In genomic region chr15:59294961-59295741, GRCh38 we compare ENCODE assay signal across 9 cellular contexts.
A peak's percentile ranks its signal among the peaks of the same experiment; 100 is the strongest.
DNase-seq lines count a peak whose midpoint lies in the region; FAIRE-seq and TF ChIP-seq lines count a peak whose summit lies in the region.
"Had no signal": no experiment of that assay in that cellular context is flagged by ENCODE, and none has a peak within 500 bp of the region (broad histone marks: within the 10 kb centered on the region; RNA-seq: fewer than 3 reads in every experiment).

No MANE protein-coding gene starts in this region.

- H3K4me2 ChIP-seq in endothelial cell of umbilical vein (ENCODE audit: insufficient read depth, low read length) (peak overlapping the region; percentile 9), neural progenitor cell (no peak overlapping the region)

- H3K27me3 Mint-ChIP-seq in neural progenitor cell (ENCODE audit: insufficient read depth, low read depth): no peaks in the 10 kb centered on the region
- H3K27me3 Mint-ChIP-seq in mesothelial cell of epicardium (ENCODE audit: low read depth): no peaks in the 10 kb centered on the region
- H3K27me3 Mint-ChIP-seq: central memory CD8-positive, alpha-beta T cell had no signal

- no peak overlapping the region for H3K4me3 Mint-ChIP-seq in neural progenitor cell
- H3K4me3 Mint-ChIP-seq in mesothelial cell of epicardium: no peak overlapping the region
- H3K4me3 Mint-ChIP-seq: central memory CD8-positive, alpha-beta T cell had no signal

- H3K9ac ChIP-seq in endothelial cell of umbilical vein (replicated peaks; ENCODE audit: extremely low read depth, insufficient read depth, low read length): peak overlapping the region; percentile 44
- H3K9ac ChIP-seq in neural progenitor cell: no peak overlapping the region
- H3K9ac ChIP-seq in kidney (ENCODE audit: low read length in 2 of 2): no peak overlapping the region

- H3K36me3 Mint-ChIP-seq in neural progenitor cell: no peaks in the 10 kb centered on the region
- H3K36me3 Mint-ChIP-seq in mesothelial cell of epicardium: no peaks in the 10 kb centered on the region

- no peaks in the 10 kb centered on the region for H3K9me3 Mint-ChIP-seq in neural progenitor cell
- no peaks in the 10 kb centered on the region for H3K9me3 Mint-ChIP-seq in mesothelial cell of epicardium
- H3K9me3 Mint-ChIP-seq: central memory CD8-positive, alpha-beta T cell had no signal

- H3K36me3 ChIP-seq in endothelial cell of umbilical vein (ENCODE audit: control insufficient read depth in 2 of 2, extremely low read depth in 1 of 2, insufficient read depth in 2 of 2, low read length in 2 of 2) (no peaks in the 10 kb centered on the region), neural progenitor cell (no peaks in the 10 kb centered on the region), kidney (ENCODE audit: control insufficient read depth in 1 of 2, insufficient read depth in 2 of 2, low read length in 2 of 2) (no peaks in the 10 kb centered on the region)

- H3K79me2 ChIP-seq in endothelial cell of umbilical vein (ENCODE audit: control insufficient read depth, insufficient read depth, low read length) (peaks cover 50% of the 10 kb centered on the region), neural progenitor cell (ENCODE audit: low read depth) (no peaks in the 10 kb centered on the region)

- H3K4me1 ChIP-seq in endothelial cell of umbilical vein (ENCODE audit: control insufficient read depth, extremely low read depth, insufficient read depth, low read length) (peaks cover 50% of the 10 kb centered on the region), neural progenitor cell (peaks cover 41% of the 10 kb centered on the region), kidney (ENCODE audit: control insufficient read depth in 1 of 2, insufficient read depth in 1 of 2, low read depth in 1 of 2, low read length in 2 of 2) (peaks cover 16 to 25% of the 10 kb centered on the region in 2 donors)

- DNase-seq in AG08396 (ENCODE audit: low spot score): peak; percentile 64
- DNase-seq in NCI-H526 (lab: John Stamatoyannopoulos, UW): peak; percentile 45 to 68
- DNase-seq in endothelial cell of umbilical vein (ENCODE audit: low read depth, low spot score): peak; percentile 83
- DNase-seq in neural progenitor cell (ENCODE audit: low spot score): no peak
- DNase-seq in mesothelial cell of epicardium (ENCODE audit: low spot score in 2 of 2, unreplicated experiment in 2 of 2): no peak
- DNase-seq in kidney: no peak
- no peak for DNase-seq in erythroblast (lab: John Stamatoyannopoulos, UW)
- no peak for DNase-seq in SIG-M5 (lab: John Stamatoyannopoulos, UW)

- no peaks in the 10 kb centered on the region for H3K27me3 ChIP-seq in endothelial cell of umbilical vein (ENCODE audit: control insufficient read depth in 2 of 2, insufficient read depth in 2 of 2, low read length in 2 of 2)
- no peaks in the 10 kb centered on the region for H3K27me3 ChIP-seq in neural progenitor cell

- H2AFZ ChIP-seq in endothelial cell of umbilical vein (ENCODE audit: low read depth, low read length): no peak overlapping the region
- no peak overlapping the region for H2AFZ ChIP-seq in neural progenitor cell (replicated peaks)

- TF ChIP-seq POLR2A in endothelial cell of umbilical vein (IDR thresholded peaks at IDR 0.05; ENCODE audit: low read depth, low read length) (no peak), erythroblast (IDR thresholded peaks at IDR 0.05; ENCODE audit: low read length) (no peak)

- dilution Hi-C loops in endothelial cell of umbilical vein (cut with MboI; ENCODE audit: extremely low pct_ligation_motif_present, low sequenced_read_pairs): no loop called here

- H3K9me3 ChIP-seq in endothelial cell of umbilical vein (replicated peaks; ENCODE audit: control insufficient read depth, insufficient read depth, low read length) (no peaks in the 10 kb centered on the region), neural progenitor cell (ENCODE audit: low read depth) (no peaks in the 10 kb centered on the region), kidney (ENCODE audit: control insufficient read depth in 1 of 2, low read length in 2 of 2) (no peaks in the 10 kb centered on the region)

- TSS peak; percentile 70 for BruUV-seq in endothelial cell of umbilical vein (replicated peaks; lab: Mats Ljungman, UMichigan)

- H3K27ac ChIP-seq in endothelial cell of umbilical vein (ENCODE audit: insufficient read depth, low read depth, low read length): peak overlapping the region; percentile 89
- H3K27ac ChIP-seq in neural progenitor cell: no peak overlapping the region
- H3K27ac ChIP-seq in kidney (ENCODE audit: low read depth in 2 of 2, low read length in 2 of 2): peak overlapping the region in 1 of 2 donors; percentile 13

- H3K4me3 ChIP-seq in endothelial cell of umbilical vein (replicated peaks in 1 of 3; ENCODE audit: insufficient read depth in 1 of 3, low read depth in 1 of 3, low read length in 3 of 3) (no peak overlapping the region), neural progenitor cell (no peak overlapping the region), kidney (ENCODE audit: low read length in 2 of 2) (no peak overlapping the region)

- no peaks in the 10 kb centered on the region for H3K9me1 ChIP-seq in endothelial cell of umbilical vein (replicated peaks; ENCODE audit: control insufficient read depth, extremely low read depth, insufficient read depth, low read length)

- peak overlapping the region; percentile 83 for H3K27ac Mint-ChIP-seq in neural progenitor cell
- no peak overlapping the region for H3K27ac Mint-ChIP-seq in mesothelial cell of epicardium

- H3K4me1 Mint-ChIP-seq in neural progenitor cell (peaks cover 47% of the 10 kb centered on the region), mesothelial cell of epicardium (peaks cover 27% of the 10 kb centered on the region)

- H4K20me1 ChIP-seq in endothelial cell of umbilical vein (replicated peaks; ENCODE audit: control insufficient read depth, extremely low read depth, insufficient read depth, low read length) (no peaks in the 10 kb centered on the region), neural progenitor cell (ENCODE audit: low read depth) (peaks cover 10% of the 10 kb centered on the region)

- POLR2A ChIA-PET in endothelial cell of umbilical vein (lab: Charles Lee): interaction anchor here (0.6 to 1.0 kb wide), 2 partner anchors 14 to 78 kb away, joined by 3 to 5 read pairs; partner anchors contain the start of gene MYO1E

- FAIRE-seq in endothelial cell of umbilical vein (lab: Jason Lieb, UNC): peak; percentile 83
- no peak for FAIRE-seq in kidney (lab: Jason Lieb, UNC)

- peaks cover 22% of the 10 kb centered on the region for H3F3A ChIP-seq in neural progenitor cell (ENCODE audit: low read depth)

- TF ChIP-seq CTCF in endothelial cell of umbilical vein (IDR thresholded peaks at IDR 0.05; ENCODE audit: extremely low read depth in 1 of 2, insufficient read depth in 1 of 2, low read depth in 1 of 2, low read length in 2 of 2) (no peak), neural progenitor cell (IDR thresholded peaks at IDR 0.05) (no peak), mesothelial cell of epicardium (IDR thresholded peaks at IDR 0.05; ENCODE audit: unreplicated experiment) (no peak), kidney (IDR thresholded peaks at IDR 0.05; ENCODE audit: borderline replicate concordance, extremely low read depth, insufficient read depth) (no peak)

- CTCF ChIA-PET in endothelial cell of umbilical vein (lab: Charles Lee): interaction anchor here (0.7 to 3.1 kb wide), 6 partner anchors 11 to 120 kb away, joined by 3 to 21 read pairs (median 4); partner anchors contain the start of gene MYO1E

- intact Hi-C loops in endothelial cell of umbilical vein (cut with micrococcal nuclease): loop anchor here (1.0 to 5.0 kb wide), 3 partner anchors 48 to 120 kb away; partner anchors contain the start of gene MYO1E
- intact Hi-C loops in kidney (cut with DNase I): no loop called here

TF ChIP-seq in endothelial cell of umbilical vein, 7 proteins besides CTCF, POLR2A, EP300 and RAD21:
- no peak for TF ChIP-seq MAX (IDR thresholded peaks at IDR 0.05; ENCODE audit: insufficient read depth, insufficient read length)
- peak; percentile 81 for TF ChIP-seq GATA2 (IDR thresholded peaks at IDR 0.05; ENCODE audit: insufficient read depth, insufficient read length, low read depth, low read length)
- TF ChIP-seq FOS (IDR thresholded peaks at IDR 0.05; ENCODE audit: borderline replicate concordance, insufficient read depth, low read length): peak; percentile 66
- no peak for TF ChIP-seq EZH2 (IDR thresholded peaks at IDR 0.05; ENCODE audit: borderline replicate concordance, low read depth, low read length, severe bottlenecking)
- TF ChIP-seq MYC (IDR thresholded peaks at IDR 0.05; ENCODE audit: low read depth, low read length): no peak
- peak; percentile 71 for TF ChIP-seq JUN (IDR thresholded peaks at IDR 0.05; ENCODE audit: borderline replicate concordance, insufficient read depth, insufficient read length, low read depth)
TF ChIP-seq in endothelial cell of umbilical vein: peak in this region for 3.

Comparison
In these comparisons a context has a peak if more than half of its experiments do, and no peak if none do; other contexts are left out.
1. DNase-seq: peak in AG08396 (single experiment), NCI-H526 (2 of 2) and endothelial cell of umbilical vein (single experiment); none in neural progenitor cell (single experiment), mesothelial cell of epicardium (0 of 2), kidney (single experiment), erythroblast (0 of 2) and SIG-M5 (single experiment).